Comparison of ENCODE assay signal across 8 cellular contexts in genomic region chr2:239143858-239144712, GRCh38.
DNase-seq lines count a peak whose midpoint lies in the region; ATAC-seq and TF ChIP-seq lines count a peak whose summit lies in the region.

No MANE protein-coding gene starts in this region.

- peak; percentile 82 for TF ChIP-seq CTCF in GM12873 (IDR thresholded peaks at IDR 0.05; ENCODE audit: insufficient read depth, low read depth, low read length, missing control alignments)
- TF ChIP-seq CTCF in Panc1 (IDR thresholded peaks at IDR 0.05), result peak; percentile 81
- TF ChIP-seq CTCF in liver (IDR thresholded peaks at IDR 0.05; ENCODE audit: low read depth, low read length, missing input control), result peak; percentile 47
- peak; percentile 45 to 60 (median 45) for TF ChIP-seq CTCF in testis (IDR thresholded peaks at IDR 0.05)

- 86% methylated on average over 29 of the region's 29 CpGs for WGBS in liver
- WGBS in testis, 2 donors, result 83 to 94% methylated on average over 14 to 29 of the region's 29 CpGs

- H3K4me1 ChIP-seq in Panc1 (ENCODE audit: control insufficient read depth, insufficient read depth, low read length) (no peaks in the 10 kb centered on the region), liver (ENCODE audit: control insufficient read depth in 4 of 4, insufficient read depth in 4 of 4, low read length in 3 of 4) (no peaks in the 10 kb centered on the region), testis (no peaks in the 10 kb centered on the region)

- in situ Hi-C loops in Panc1 (cut with HindIII; ENCODE audit: low pct_unique_long_range_greater_than_20kb, low sequenced_read_pairs), result no loop called here

- TF ChIP-seq RAD21 in liver (IDR thresholded peaks at IDR 0.05), result peak; percentile 65 to 83

- H3K27me3 ChIP-seq in Panc1 (ENCODE audit: control insufficient read depth, insufficient read depth, low read length), result no peaks in the 10 kb centered on the region
- no peaks in the 10 kb centered on the region for H3K27me3 ChIP-seq in liver (ENCODE audit: control insufficient read depth in 4 of 4, insufficient read depth in 4 of 4, low read length in 3 of 4)
- H3K27me3 ChIP-seq in testis, result no peaks in the 10 kb centered on the region

- peak; percentile 75 for DNase-seq in AG20443 (ENCODE audit: low spot score)
- peak; percentile 8 for DNase-seq in Panc1 (ENCODE audit: low read depth, low spot score)
- peak; percentile 41 for DNase-seq in cerebellar cortex (ENCODE audit: low spot score)
- peak; percentile 55 for DNase-seq in testis
- no peak for DNase-seq in NCI-H446 treated with DMSO at 0.1 percent for 48 hours (lab: John Stamatoyannopoulos, UW)
- DNase-seq in HPDE6-E6E7 (ENCODE audit: extremely low spot score), result no peak

- TF ChIP-seq POLR2A in testis (IDR thresholded peaks at IDR 0.05), result no peak

- no peaks in the 10 kb centered on the region; the same call in 1 of the 2 replicates for H3K36me3 ChIP-seq in Panc1 (ENCODE audit: control insufficient read depth, insufficient read depth, low read length)
- peaks cover 0 to 33% (median 12%) of the 10 kb centered on the region in 4 donors for H3K36me3 ChIP-seq in liver (ENCODE audit: control insufficient read depth in 4 of 4, insufficient read depth in 3 of 4, low read depth in 1 of 4, low read length in 3 of 4)
- no peaks in the 10 kb centered on the region for H3K36me3 ChIP-seq in testis (ENCODE audit: low read depth, missing control alignments)

- no TSS peak for BruUV-seq in Panc1 (replicated peaks; lab: Mats Ljungman, UMichigan)

- intact Hi-C loops in Panc1 (cut with micrococcal nuclease; ENCODE audit: unreplicated experiment), result no loop called here
- intact Hi-C loops in testis (cut with DNase I; ENCODE audit: low total_unique reads), result no loop called here

- H3K9me3 ChIP-seq in Panc1 (ENCODE audit: control insufficient read depth, insufficient read depth, low read depth, low read length) (no peaks in the 10 kb centered on the region), liver (ENCODE audit: control insufficient read depth in 4 of 4, low read length in 3 of 4) (no peaks in the 10 kb centered on the region), testis (no peaks in the 10 kb centered on the region)

- CTCF ChIA-PET in Panc1 (lab: Charles Lee), result no interaction called here

- no peak overlapping the region for H3K9ac ChIP-seq in liver (ENCODE audit: low read depth in 1 of 2, low read length in 2 of 2)

- POLR2A ChIA-PET in Panc1 (lab: Charles Lee), result no interaction called here

- H3K4me3 ChIP-seq in Panc1 (ENCODE audit: low read depth in 2 of 2, low read length in 2 of 2), result no peak overlapping the region
- no peak overlapping the region for H3K4me3 ChIP-seq in liver (ENCODE audit: low read depth in 1 of 3, low read length in 3 of 3)
- no peak overlapping the region for H3K4me3 ChIP-seq in testis

- no peak overlapping the region for H3K27ac ChIP-seq in Panc1 (ENCODE audit: low read length)
- no peak overlapping the region for H3K27ac ChIP-seq in liver (ENCODE audit: low read depth in 1 of 2, low read length in 2 of 2)
- H3K27ac ChIP-seq in testis, result no peak overlapping the region

- ATAC-seq in Panc1, result peak; percentile 78; the same call in 1 of the 2 replicates

TF ChIP-seq in liver, 16 proteins besides CTCF, POLR2A, EP300 and RAD21:
- no peak for TF ChIP-seq GABPA (IDR thresholded peaks at IDR 0.05 in 1 of 2, conservative IDR thresholded peaks at IDR 0.05 in 1 of 2)
- no peak for TF ChIP-seq FOXA2 (IDR thresholded peaks at IDR 0.05)
- TF ChIP-seq SP1 (IDR thresholded peaks at IDR 0.05), result no peak
- no peak for TF ChIP-seq ATF3 (IDR thresholded peaks at IDR 0.05)
- TF ChIP-seq TAF1 (conservative IDR thresholded peaks at IDR 0.05), result no peak
- TF ChIP-seq FOXA1 (IDR thresholded peaks at IDR 0.05), result no peak
- no peak for TF ChIP-seq ZBTB33 (IDR thresholded peaks at IDR 0.05)
- TF ChIP-seq HNF4A (conservative IDR thresholded peaks at IDR 0.05), result no peak
- no peak for TF ChIP-seq JUND (IDR thresholded peaks at IDR 0.05)
- TF ChIP-seq RXRA (IDR thresholded peaks at IDR 0.05), result no peak
- no peak for TF ChIP-seq MAX (IDR thresholded peaks at IDR 0.05)
- TF ChIP-seq NR2F2 (IDR thresholded peaks at IDR 0.05), result no peak
- no peak for TF ChIP-seq EGR1 (IDR thresholded peaks at IDR 0.05; ENCODE audit: low read depth in 2 of 2)
- TF ChIP-seq REST (IDR thresholded peaks at IDR 0.05), result no peak
- TF ChIP-seq HNF4G (IDR thresholded peaks at IDR 0.05), result no peak
- TF ChIP-seq YY1 (IDR thresholded peaks at IDR 0.05), result no peak

Comparison
In these comparisons a context has a peak if more than half of its experiments do, and no peak if none do; other contexts are left out.
1. DNase-seq: peak in AG20443 (single experiment), Panc1 (single experiment), cerebellar cortex (single experiment) and testis (single experiment); none in NCI-H446 treated with DMSO at 0.1 percent for 48 hours (single experiment) and HPDE6-E6E7 (single experiment).
2. Peak in every context shown above with its lines, with median percentiles within 50 percentile points of each other: CTCF ChIP-seq.